ENCODE assay signal across 31 cellular contexts in genomic region chr1:209344146-209344545, GRCh38.
"Had no signal": no experiment of that assay in that cellular context is flagged by ENCODE, and none has a peak within 500 bp of the region (broad histone marks: within the 10 kb centered on the region; RNA-seq: fewer than 3 reads in every experiment).

No MANE protein-coding gene starts in this region.

- H3K9ac ChIP-seq: SK-N-SH had no signal

- H3K4me1 ChIP-seq: ascending aorta, Peyer's patch, SJSA1 had no signal

- H3K27ac ChIP-seq: ascending aorta, Peyer's patch, SJSA1 had no signal

- DNase-seq: activated CD4-positive, alpha-beta memory T cell treated with anti-CD3 and anti-CD28 coated beads for 36 hours; activated CD4-positive, alpha-beta T cell treated with anti-CD3 and anti-CD28 coated beads, Interleukin-2, amount 10 ng/mL, durations not matched to agents 7 days and 5 days; activated CD8-positive, alpha-beta memory T cell treated with anti-CD3 and anti-CD28 coated beads, Interleukin-2, amount 50 U/mL, for 4 hours; activated effector memory CD4-positive, alpha-beta T cell treated with anti-CD3 and anti-CD28 coated beads, Interleukin-2, amount 50 U/mL, for 16 hours; activated naive CD4-positive, alpha-beta T cell; activated naive CD4-positive, alpha-beta T cell treated with anti-CD3 and anti-CD28 coated beads, Interleukin-2, amount 50 U/mL, for 16 hours; activated naive CD8-positive, alpha-beta T cell treated with anti-CD3 and anti-CD28 coated beads for 36 hours; activated T-cell treated with anti-CD3 and anti-CD28 coated beads for 4 hours; activated T-cell treated with anti-CD3 and anti-CD28 coated beads, Interleukin-2, amount 50 U/mL, for 48 hours; amniotic stem cell; Kasumi-1; KG1; MG63; NCI-H1092; NCI-H1436 treated with DMSO at 0.1 percent for 48 hours; NCI-H187 treated with DMSO at 0.1 percent for 48 hours; NCI-H2081; NCI-H2171 treated with DMSO at 0.1 percent for 48 hours; NCI-H2227 treated with DMSO at 0.1 percent for 48 hours; NCI-H526; NCI-H748 treated with DMSO at 0.1 percent for 48 hours; NK-92 treated with Interleukin-12 subunit alpha and Interleukin-12 subunit beta, amount 100 ng/mL, for 24 hours; PC-3; Peyer's patch; RPMI8226; SHP77 treated with DMSO at 0.1 percent for 48 hours; SK-N-SH had no signal

- H3K36me3 ChIP-seq: ascending aorta, MG63, Peyer's patch, SJSA1 had no signal

- H3K4me2 ChIP-seq: SK-N-SH had no signal

- H3K4me3 ChIP-seq: ascending aorta, MG63, Peyer's patch, SJSA1 had no signal

- FAIRE-seq: colon, TTC549 had no signal

- H3K27me3 ChIP-seq: ascending aorta, MG63, Peyer's patch, SJSA1 had no signal
